ENCODE assay signal across 1 cellular context in the genomic region with DNA sequence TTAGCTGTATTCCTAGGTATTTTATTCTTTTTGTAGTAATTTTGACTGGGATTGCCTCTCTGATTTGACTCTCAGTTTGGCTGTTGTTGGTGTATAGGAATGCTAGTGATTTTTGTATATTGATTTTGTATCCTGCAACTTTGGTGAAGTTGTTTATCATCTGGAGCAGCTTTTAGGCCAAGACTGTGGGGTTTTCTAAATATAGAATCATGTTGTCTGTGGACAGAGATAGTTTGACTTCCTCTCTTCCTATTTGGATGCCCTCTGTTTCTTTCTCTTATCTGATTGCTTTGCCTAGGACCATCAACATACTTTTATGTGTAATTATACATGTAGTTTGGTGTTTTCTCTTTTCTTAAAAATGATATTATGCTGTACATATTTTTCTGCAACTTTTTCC.
A peak's percentile ranks its signal among the peaks of the same experiment; 100 is the strongest.
TF ChIP-seq lines count a peak whose summit lies in the region.

No MANE protein-coding gene starts in this region.

TF ChIP-seq in K562, 482 proteins besides CTCF, POLR2A, EP300 and RAD21 (continued from another document and continues in another):
- TF ChIP-seq, protein P1, sequence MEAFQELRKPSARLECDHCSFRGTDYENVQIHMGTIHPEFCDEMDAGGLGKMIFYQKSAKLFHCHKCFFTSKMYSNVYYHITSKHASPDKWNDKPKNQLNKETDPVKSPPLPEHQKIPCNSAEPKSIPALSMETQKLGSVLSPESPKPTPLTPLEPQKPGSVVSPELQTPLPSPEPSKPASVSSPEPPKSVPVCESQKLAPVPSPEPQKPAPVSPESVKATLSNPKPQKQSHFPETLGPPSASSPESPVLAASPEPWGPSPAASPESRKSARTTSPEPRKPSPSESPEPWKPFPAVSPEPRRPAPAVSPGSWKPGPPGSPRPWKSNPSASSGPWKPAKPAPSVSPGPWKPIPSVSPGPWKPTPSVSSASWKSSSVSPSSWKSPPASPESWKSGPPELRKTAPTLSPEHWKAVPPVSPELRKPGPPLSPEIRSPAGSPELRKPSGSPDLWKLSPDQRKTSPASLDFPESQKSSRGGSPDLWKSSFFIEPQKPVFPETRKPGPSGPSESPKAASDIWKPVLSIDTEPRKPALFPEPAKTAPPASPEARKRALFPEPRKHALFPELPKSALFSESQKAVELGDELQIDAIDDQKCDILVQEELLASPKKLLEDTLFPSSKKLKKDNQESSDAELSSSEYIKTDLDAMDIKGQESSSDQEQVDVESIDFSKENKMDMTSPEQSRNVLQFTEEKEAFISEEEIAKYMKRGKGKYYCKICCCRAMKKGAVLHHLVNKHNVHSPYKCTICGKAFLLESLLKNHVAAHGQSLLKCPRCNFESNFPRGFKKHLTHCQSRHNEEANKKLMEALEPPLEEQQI (IDR thresholded peaks at IDR 0.05) = peak; percentile 82
- TF ChIP-seq MTA1 (IDR thresholded peaks at IDR 0.05; ENCODE audit: borderline replicate concordance) (peak; percentile 29; the same call in 1 of the 2 replicates), SRSF1 (IDR thresholded peaks at IDR 0.05; ENCODE audit: low read depth, low read length) (no peak), MTA2 (IDR thresholded peaks at IDR 0.05; ENCODE audit: low read depth) (peak; percentile 68), FOSL1 (tag; conservative IDR thresholded peaks at IDR 0.05) (peak; percentile 39), RBM25 (IDR thresholded peaks at IDR 0.05; ENCODE audit: low read depth, low read length, severe bottlenecking) (no peak), ZNF561 (CRISPR knock-in tag; conservative IDR thresholded peaks at IDR 0.05) (no peak), ZNF224 (CRISPR knock-in tag; IDR thresholded peaks at IDR 0.05) (no peak), GABPB2 (CRISPR knock-in tag; conservative IDR thresholded peaks at IDR 0.05) (no peak), EP400 (IDR thresholded peaks at IDR 0.05) (peak; percentile 31; the same call in 1 of the 2 replicates), ZNF668 (CRISPR knock-in tag; IDR thresholded peaks at IDR 0.05) (no peak), ELF2 (CRISPR knock-in tag; IDR thresholded peaks at IDR 0.05) (no peak), ZNF324 (CRISPR knock-in tag; IDR thresholded peaks at IDR 0.05) (no peak), CHD2 (IDR thresholded peaks at IDR 0.05; ENCODE audit: low read depth, low read length) (no peak), CBX8 (IDR thresholded peaks at IDR 0.05; ENCODE audit: borderline replicate concordance, extremely low read depth, low read depth, low read length, poor library complexity, severe bottlenecking) (no peak), GATAD2A (IDR thresholded peaks at IDR 0.05) (peak; percentile 52; the same call in 1 of the 2 replicates), SMARCC2 (IDR thresholded peaks at IDR 0.05; ENCODE audit: low read depth) (peak; percentile 79), GTF2F1 (IDR thresholded peaks at IDR 0.05; ENCODE audit: low read depth, low read length) (no peak), SNIP1 (IDR thresholded peaks at IDR 0.05; ENCODE audit: low read depth) (no peak), ZFP1 (CRISPR knock-in tag; IDR thresholded peaks at IDR 0.05) (no peak), TBL1XR1 (IDR thresholded peaks at IDR 0.05; ENCODE audit: low read length in 2 of 2) (peak in 1 of 2 experiments; percentile 89; a peak in 2 of 4 replicates), ZNF717 (CRISPR knock-in tag; IDR thresholded peaks at IDR 0.05) (no peak), MYNN (IDR thresholded peaks at IDR 0.05) (0 out of 2 replicates have a peak, but pooled peaks have one; percentile 22), MYNN (CRISPR knock-in tag; IDR thresholded peaks at IDR 0.05) (no peak), EGR1 (conservative IDR thresholded peaks at IDR 0.05) (no peak), ZNF444 (CRISPR knock-in tag; IDR thresholded peaks at IDR 0.05) (no peak), NEUROD1 (IDR thresholded peaks at IDR 0.05; ENCODE audit: borderline replicate concordance, low read depth, low read length, partially characterized antibody) (no peak), ZBTB1 (CRISPR knock-in tag; IDR thresholded peaks at IDR 0.05; ENCODE audit: borderline replicate concordance, low read depth) (no peak), THRAP3 (IDR thresholded peaks at IDR 0.05; ENCODE audit: borderline replicate concordance) (no peak), RAD51 (IDR thresholded peaks at IDR 0.05; ENCODE audit: borderline replicate concordance, low read depth) (no peak), RCOR1 (IDR thresholded peaks at IDR 0.05; ENCODE audit: borderline replicate concordance in 1 of 2, low read depth in 2 of 2, low read length in 2 of 2) (peak in 1 of 2 experiments; percentile 73; a peak in 1 of 4 replicates), TRIM28 (IDR thresholded peaks at IDR 0.05) (no peak), HCFC1 (IDR thresholded peaks at IDR 0.05; ENCODE audit: low read depth, low read length) (no peak), DMBX1 (CRISPR knock-in tag; IDR thresholded peaks at IDR 0.05; ENCODE audit: borderline replicate concordance) (no peak; the same call in 1 of the 2 replicates)
- TF ChIP-seq, protein P2, sequence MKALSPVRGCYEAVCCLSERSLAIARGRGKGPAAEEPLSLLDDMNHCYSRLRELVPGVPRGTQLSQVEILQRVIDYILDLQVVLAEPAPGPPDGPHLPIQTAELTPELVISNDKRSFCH (CRISPR knock-in tag; IDR thresholded peaks at IDR 0.05) = no peak
- TF ChIP-seq, protein P2 (tag; IDR thresholded peaks at IDR 0.05) = no peak
- TF ChIP-seq, protein P3, sequence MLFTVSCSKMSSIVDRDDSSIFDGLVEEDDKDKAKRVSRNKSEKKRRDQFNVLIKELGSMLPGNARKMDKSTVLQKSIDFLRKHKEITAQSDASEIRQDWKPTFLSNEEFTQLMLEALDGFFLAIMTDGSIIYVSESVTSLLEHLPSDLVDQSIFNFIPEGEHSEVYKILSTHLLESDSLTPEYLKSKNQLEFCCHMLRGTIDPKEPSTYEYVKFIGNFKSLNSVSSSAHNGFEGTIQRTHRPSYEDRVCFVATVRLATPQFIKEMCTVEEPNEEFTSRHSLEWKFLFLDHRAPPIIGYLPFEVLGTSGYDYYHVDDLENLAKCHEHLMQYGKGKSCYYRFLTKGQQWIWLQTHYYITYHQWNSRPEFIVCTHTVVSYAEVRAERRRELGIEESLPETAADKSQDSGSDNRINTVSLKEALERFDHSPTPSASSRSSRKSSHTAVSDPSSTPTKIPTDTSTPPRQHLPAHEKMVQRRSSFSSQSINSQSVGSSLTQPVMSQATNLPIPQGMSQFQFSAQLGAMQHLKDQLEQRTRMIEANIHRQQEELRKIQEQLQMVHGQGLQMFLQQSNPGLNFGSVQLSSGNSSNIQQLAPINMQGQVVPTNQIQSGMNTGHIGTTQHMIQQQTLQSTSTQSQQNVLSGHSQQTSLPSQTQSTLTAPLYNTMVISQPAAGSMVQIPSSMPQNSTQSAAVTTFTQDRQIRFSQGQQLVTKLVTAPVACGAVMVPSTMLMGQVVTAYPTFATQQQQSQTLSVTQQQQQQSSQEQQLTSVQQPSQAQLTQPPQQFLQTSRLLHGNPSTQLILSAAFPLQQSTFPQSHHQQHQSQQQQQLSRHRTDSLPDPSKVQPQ (CRISPR knock-in tag; IDR thresholded peaks at IDR 0.05; ENCODE audit: borderline replicate concordance) = no peak
- TF ChIP-seq, protein P4, sequence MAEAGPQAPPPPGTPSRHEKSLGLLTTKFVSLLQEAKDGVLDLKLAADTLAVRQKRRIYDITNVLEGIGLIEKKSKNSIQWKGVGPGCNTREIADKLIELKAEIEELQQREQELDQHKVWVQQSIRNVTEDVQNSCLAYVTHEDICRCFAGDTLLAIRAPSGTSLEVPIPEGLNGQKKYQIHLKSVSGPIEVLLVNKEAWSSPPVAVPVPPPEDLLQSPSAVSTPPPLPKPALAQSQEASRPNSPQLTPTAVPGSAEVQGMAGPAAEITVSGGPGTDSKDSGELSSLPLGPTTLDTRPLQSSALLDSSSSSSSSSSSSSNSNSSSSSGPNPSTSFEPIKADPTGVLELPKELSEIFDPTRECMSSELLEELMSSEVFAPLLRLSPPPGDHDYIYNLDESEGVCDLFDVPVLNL (CRISPR knock-in tag; IDR thresholded peaks at IDR 0.05; ENCODE audit: low read depth) = no peak
- TF ChIP-seq, protein P5, sequence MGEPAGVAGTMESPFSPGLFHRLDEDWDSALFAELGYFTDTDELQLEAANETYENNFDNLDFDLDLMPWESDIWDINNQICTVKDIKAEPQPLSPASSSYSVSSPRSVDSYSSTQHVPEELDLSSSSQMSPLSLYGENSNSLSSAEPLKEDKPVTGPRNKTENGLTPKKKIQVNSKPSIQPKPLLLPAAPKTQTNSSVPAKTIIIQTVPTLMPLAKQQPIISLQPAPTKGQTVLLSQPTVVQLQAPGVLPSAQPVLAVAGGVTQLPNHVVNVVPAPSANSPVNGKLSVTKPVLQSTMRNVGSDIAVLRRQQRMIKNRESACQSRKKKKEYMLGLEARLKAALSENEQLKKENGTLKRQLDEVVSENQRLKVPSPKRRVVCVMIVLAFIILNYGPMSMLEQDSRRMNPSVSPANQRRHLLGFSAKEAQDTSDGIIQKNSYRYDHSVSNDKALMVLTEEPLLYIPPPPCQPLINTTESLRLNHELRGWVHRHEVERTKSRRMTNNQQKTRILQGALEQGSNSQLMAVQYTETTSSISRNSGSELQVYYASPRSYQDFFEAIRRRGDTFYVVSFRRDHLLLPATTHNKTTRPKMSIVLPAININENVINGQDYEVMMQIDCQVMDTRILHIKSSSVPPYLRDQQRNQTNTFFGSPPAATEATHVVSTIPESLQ (CRISPR knock-in tag; IDR thresholded peaks at IDR 0.05) = no peak
- TF ChIP-seq, protein P6, sequence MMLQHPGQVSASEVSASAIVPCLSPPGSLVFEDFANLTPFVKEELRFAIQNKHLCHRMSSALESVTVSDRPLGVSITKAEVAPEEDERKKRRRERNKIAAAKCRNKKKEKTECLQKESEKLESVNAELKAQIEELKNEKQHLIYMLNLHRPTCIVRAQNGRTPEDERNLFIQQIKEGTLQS (IDR thresholded peaks at IDR 0.05) = no peak
- TF ChIP-seq, protein P6 (CRISPR knock-in tag; conservative IDR thresholded peaks at IDR 0.05) = no peak
- TF ChIP-seq, protein P7, sequence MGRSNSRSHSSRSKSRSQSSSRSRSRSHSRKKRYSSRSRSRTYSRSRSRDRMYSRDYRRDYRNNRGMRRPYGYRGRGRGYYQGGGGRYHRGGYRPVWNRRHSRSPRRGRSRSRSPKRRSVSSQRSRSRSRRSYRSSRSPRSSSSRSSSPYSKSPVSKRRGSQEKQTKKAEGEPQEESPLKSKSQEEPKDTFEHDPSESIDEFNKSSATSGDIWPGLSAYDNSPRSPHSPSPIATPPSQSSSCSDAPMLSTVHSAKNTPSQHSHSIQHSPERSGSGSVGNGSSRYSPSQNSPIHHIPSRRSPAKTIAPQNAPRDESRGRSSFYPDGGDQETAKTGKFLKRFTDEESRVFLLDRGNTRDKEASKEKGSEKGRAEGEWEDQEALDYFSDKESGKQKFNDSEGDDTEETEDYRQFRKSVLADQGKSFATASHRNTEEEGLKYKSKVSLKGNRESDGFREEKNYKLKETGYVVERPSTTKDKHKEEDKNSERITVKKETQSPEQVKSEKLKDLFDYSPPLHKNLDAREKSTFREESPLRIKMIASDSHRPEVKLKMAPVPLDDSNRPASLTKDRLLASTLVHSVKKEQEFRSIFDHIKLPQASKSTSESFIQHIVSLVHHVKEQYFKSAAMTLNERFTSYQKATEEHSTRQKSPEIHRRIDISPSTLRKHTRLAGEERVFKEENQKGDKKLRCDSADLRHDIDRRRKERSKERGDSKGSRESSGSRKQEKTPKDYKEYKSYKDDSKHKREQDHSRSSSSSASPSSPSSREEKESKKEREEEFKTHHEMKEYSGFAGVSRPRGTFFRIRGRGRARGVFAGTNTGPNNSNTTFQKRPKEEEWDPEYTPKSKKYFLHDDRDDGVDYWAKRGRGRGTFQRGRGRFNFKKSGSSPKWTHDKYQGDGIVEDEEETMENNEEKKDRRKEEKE (IDR thresholded peaks at IDR 0.05; ENCODE audit: borderline replicate concordance in 1 of 2, control insufficient read depth in 1 of 2, low read depth in 2 of 2, low read length in 1 of 2) = no peak
- TF ChIP-seq, protein P8, sequence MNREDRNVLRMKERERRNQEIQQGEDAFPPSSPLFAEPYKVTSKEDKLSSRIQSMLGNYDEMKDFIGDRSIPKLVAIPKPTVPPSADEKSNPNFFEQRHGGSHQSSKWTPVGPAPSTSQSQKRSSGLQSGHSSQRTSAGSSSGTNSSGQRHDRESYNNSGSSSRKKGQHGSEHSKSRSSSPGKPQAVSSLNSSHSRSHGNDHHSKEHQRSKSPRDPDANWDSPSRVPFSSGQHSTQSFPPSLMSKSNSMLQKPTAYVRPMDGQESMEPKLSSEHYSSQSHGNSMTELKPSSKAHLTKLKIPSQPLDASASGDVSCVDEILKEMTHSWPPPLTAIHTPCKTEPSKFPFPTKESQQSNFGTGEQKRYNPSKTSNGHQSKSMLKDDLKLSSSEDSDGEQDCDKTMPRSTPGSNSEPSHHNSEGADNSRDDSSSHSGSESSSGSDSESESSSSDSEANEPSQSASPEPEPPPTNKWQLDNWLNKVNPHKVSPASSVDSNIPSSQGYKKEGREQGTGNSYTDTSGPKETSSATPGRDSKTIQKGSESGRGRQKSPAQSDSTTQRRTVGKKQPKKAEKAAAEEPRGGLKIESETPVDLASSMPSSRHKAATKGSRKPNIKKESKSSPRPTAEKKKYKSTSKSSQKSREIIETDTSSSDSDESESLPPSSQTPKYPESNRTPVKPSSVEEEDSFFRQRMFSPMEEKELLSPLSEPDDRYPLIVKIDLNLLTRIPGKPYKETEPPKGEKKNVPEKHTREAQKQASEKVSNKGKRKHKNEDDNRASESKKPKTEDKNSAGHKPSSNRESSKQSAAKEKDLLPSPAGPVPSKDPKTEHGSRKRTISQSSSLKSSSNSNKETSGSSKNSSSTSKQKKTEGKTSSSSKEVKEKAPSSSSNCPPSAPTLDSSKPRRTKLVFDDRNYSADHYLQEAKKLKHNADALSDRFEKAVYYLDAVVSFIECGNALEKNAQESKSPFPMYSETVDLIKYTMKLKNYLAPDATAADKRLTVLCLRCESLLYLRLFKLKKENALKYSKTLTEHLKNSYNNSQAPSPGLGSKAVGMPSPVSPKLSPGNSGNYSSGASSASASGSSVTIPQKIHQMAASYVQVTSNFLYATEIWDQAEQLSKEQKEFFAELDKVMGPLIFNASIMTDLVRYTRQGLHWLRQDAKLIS (CRISPR knock-in tag; IDR thresholded peaks at IDR 0.05) = no peak
- TF ChIP-seq, protein P9, sequence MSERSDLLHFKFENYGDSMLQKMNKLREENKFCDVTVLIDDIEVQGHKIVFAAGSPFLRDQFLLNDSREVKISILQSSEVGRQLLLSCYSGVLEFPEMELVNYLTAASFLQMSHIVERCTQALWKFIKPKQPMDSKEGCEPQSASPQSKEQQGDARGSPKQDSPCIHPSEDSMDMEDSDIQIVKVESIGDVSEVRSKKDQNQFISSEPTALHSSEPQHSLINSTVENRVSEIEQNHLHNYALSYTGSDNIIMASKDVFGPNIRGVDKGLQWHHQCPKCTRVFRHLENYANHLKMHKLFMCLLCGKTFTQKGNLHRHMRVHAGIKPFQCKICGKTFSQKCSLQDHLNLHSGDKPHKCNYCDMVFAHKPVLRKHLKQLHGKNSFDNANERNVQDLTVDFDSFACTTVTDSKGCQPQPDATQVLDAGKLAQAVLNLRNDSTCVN (CRISPR knock-in tag; IDR thresholded peaks at IDR 0.05) = no peak
- TF ChIP-seq, protein P10, sequence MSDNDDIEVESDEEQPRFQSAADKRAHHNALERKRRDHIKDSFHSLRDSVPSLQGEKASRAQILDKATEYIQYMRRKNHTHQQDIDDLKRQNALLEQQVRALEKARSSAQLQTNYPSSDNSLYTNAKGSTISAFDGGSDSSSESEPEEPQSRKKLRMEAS (CRISPR knock-in tag; IDR thresholded peaks at IDR 0.05) = no peak
